1 cellular context compared by ENCODE assay signal in the genomic region with DNA sequence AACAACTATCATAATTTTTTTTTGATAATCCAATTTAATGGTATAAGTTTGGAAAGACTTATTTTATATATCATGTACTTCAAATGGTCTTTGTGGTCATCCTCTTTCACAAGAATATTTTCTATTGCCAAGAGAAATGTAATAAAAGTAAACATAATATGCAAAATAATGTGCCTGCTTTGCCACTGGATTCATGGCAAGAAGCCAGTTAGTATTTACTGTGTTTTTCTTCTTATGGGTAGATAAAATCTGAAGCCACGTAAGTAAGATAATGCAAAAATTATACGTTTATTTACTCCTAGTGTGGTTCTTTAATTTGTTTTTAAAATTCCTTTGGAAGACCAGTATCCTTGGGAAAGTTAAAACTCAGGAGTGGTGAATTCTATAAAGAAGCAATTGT.
TF ChIP-seq lines count a peak whose summit lies in the region.

No MANE protein-coding gene starts in this region.

TF ChIP-seq in K562, 482 proteins besides CTCF, POLR2A, EP300 and RAD21 (continued from another document):
- no peak for TF ChIP-seq PRDM10 (IDR thresholded peaks at IDR 0.05; ENCODE audit: partially characterized antibody)
- TF ChIP-seq POLR2G (IDR thresholded peaks at IDR 0.05; ENCODE audit: low read depth, low read length) = no peak
- no peak for TF ChIP-seq PRPF4 (IDR thresholded peaks at IDR 0.05; ENCODE audit: insufficient read depth, low read depth, low read length, poor library complexity, severe bottlenecking)
- TF ChIP-seq STAG1 (CRISPR knock-in tag; IDR thresholded peaks at IDR 0.05; ENCODE audit: borderline replicate concordance) = no peak
- TF ChIP-seq NFIC (IDR thresholded peaks at IDR 0.05) = peak; percentile 24; the same call in 1 of the 2 replicates
- TF ChIP-seq HNRNPLL (IDR thresholded peaks at IDR 0.05; ENCODE audit: low read depth, low read length, poor library complexity, severe bottlenecking) = no peak
- TF ChIP-seq BDP1 (IDR thresholded peaks at IDR 0.05; ENCODE audit: insufficient read depth, insufficient read length) = no peak
